Comparison of ENCODE assay signal across 8 cellular contexts in the genomic region with DNA sequence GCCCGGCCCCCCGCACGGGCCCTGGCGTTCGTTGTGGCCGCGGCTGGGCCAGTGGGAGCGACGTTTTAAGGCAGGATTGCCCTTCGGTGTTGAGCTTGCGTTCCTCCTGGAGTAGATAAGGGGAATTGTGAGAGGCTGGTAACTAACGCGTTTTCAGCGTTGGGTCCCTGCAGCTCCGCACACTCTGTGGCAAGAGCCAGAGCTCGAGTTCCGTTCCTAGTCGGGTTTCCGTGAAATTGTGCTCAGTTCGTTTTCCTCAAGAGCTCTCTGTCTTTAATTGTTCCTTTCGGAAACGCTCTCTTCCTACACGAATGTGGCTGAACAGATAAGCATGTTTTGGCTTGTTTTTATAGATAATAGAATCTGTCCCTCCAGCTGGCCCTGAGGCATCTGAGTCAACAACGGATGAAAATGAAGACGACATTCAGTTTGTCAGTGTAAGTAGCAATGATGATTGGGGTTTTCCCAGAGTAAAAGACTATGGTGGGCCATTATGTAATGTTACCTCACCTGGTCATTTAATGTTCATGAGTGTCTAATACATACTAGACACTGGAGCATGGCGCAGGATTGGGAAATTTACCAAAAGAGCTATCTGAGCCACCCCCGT. TPM values are rescaled to one million over a fixed set of nuclear protein-coding genes. Genes with fewer than 3 reads are reported as not detected.
DNase-seq lines count a peak whose midpoint lies in the region; ATAC-seq, FAIRE-seq and TF ChIP-seq lines count a peak whose summit lies in the region.
"Not testable (repeated sequence)": the region's sequence is repeated elsewhere in the genome, so short reads cannot be mapped to it uniquely, and the experiment has no call there.

No MANE protein-coding gene starts in this region.

- peak; percentile 8 for ATAC-seq in GM19372 (IDR thresholded peaks at IDR 0.05; ENCODE audit: low read depth, unreplicated experiment)
- peak; percentile 15 for ATAC-seq in HG02759 (IDR thresholded peaks at IDR 0.05; ENCODE audit: unreplicated experiment)
- peak; percentile 5 for ATAC-seq in HG03432 (IDR thresholded peaks at IDR 0.05; ENCODE audit: unreplicated experiment)
- peak; percentile 30 for ATAC-seq in left lobe of liver

- not testable (repeated sequence) for H3K27me3 Mint-ChIP-seq in CD4-positive, alpha-beta memory T cell

- intact Hi-C loops in CD4-positive, alpha-beta memory T cell (cut with micrococcal nuclease) = loop anchor here (1.0 to 5.0 kb wide), 2 partner anchors 82 to 872 kb away; a partner anchor contains a TSS

- peaks cover 37% of the 10 kb centered on the region for H3K4me1 ChIP-seq in CD4-positive, alpha-beta memory T cell (ENCODE audit: insufficient read depth, low read length)
- H3K4me1 ChIP-seq in smooth muscle cell (ENCODE audit: low read depth) = peaks cover 35% of the 10 kb centered on the region

- peaks cover 13 to 26% of the 10 kb centered on the region in 2 donors for H3K36me3 Mint-ChIP-seq in CD4-positive, alpha-beta memory T cell

- H3K9me3 ChIP-seq in CD4-positive, alpha-beta memory T cell (ENCODE audit: control insufficient read depth in 1 of 2, low read length in 2 of 2); smooth muscle cell (replicated peaks; ENCODE audit: low read depth): not testable (repeated sequence)

- H3K9me3 Mint-ChIP-seq in CD4-positive, alpha-beta memory T cell = not testable (repeated sequence)

- not testable (repeated sequence) for H3K36me3 ChIP-seq in CD4-positive, alpha-beta memory T cell (ENCODE audit: insufficient read depth, low read length); bronchial epithelial cell (ENCODE audit: control insufficient read depth, insufficient read depth, low read length); smooth muscle cell (ENCODE audit: low read depth)

- peaks cover 43% of the 10 kb centered on the region for H3K79me2 ChIP-seq in smooth muscle cell (ENCODE audit: low read depth)

- not testable (repeated sequence) for TF ChIP-seq CTCF in VCaP (conservative IDR thresholded peaks at IDR 0.05); bronchial epithelial cell (IDR thresholded peaks at IDR 0.05; ENCODE audit: insufficient read depth, low read length, severe bottlenecking); smooth muscle cell (IDR thresholded peaks at IDR 0.05; ENCODE audit: borderline replicate concordance, insufficient read depth, poor library complexity, severe bottlenecking)

- WGBS in smooth muscle cell (ENCODE audit: low lambda C conversion rate) = no CpG with 5 or more reads among the region's 27 CpGs

- H3F3A ChIP-seq in smooth muscle cell (ENCODE audit: low read depth) = not testable (repeated sequence)

- H2AFZ ChIP-seq in smooth muscle cell (ENCODE audit: low read depth) = not testable (repeated sequence)

- not testable (repeated sequence) for H3K27ac Mint-ChIP-seq in CD4-positive, alpha-beta memory T cell

- not testable (repeated sequence) for H3K9ac ChIP-seq in smooth muscle cell (ENCODE audit: low read depth)

- H4K20me1 ChIP-seq in smooth muscle cell (ENCODE audit: low read depth) = peaks cover 43% of the 10 kb centered on the region

- H3K4me1 Mint-ChIP-seq in CD4-positive, alpha-beta memory T cell = peaks cover 25 to 41% (median 32%) of the 10 kb centered on the region in 4 donors

- DNase-seq in CD4-positive, alpha-beta memory T cell; bronchial epithelial cell (ENCODE audit: low read depth); left lobe of liver (ENCODE audit: low spot score); smooth muscle cell (lab: John Stamatoyannopoulos, UW; ENCODE audit: unreplicated experiment): not testable (repeated sequence)

- peak overlapping the region in 3 of 8 donors; percentile 85 to 91 (median 90) for H3K4me3 Mint-ChIP-seq in CD4-positive, alpha-beta memory T cell

- not testable (repeated sequence) for H3K27me3 ChIP-seq in CD4-positive, alpha-beta memory T cell (ENCODE audit: insufficient read depth, low read length); bronchial epithelial cell (ENCODE audit: control insufficient read depth, insufficient read depth, low read length); smooth muscle cell (ENCODE audit: low read depth)

- FAIRE-seq in bronchial epithelial cell (lab: Jason Lieb, UNC) = peak; percentile 47

- peak overlapping the region; percentile 60 for H3K27ac ChIP-seq in CD4-positive, alpha-beta memory T cell (ENCODE audit: low read depth, low read length)
- peak overlapping the region; percentile 67 for H3K27ac ChIP-seq in VCaP
- not testable (repeated sequence) for H3K27ac ChIP-seq in smooth muscle cell (ENCODE audit: low read depth)

- peak overlapping the region in 1 of 2 donors; percentile 60 for H3K4me3 ChIP-seq in CD4-positive, alpha-beta memory T cell (ENCODE audit: low read length in 2 of 2)
- H3K4me3 ChIP-seq in bronchial epithelial cell (ENCODE audit: low read depth, low read length) = not testable (repeated sequence)
- H3K4me3 ChIP-seq in smooth muscle cell = peak overlapping the region; percentile 61

- CTCF ChIA-PET in CD4-positive, alpha-beta memory T cell (lab: Charles Lee; ENCODE audit: partially characterized antibody) = not testable (repeated sequence)

- not testable (repeated sequence) for H3K4me2 ChIP-seq in smooth muscle cell

- POLR2A ChIA-PET in CD4-positive, alpha-beta memory T cell (lab: Charles Lee; ENCODE audit: partially characterized antibody) = not testable (repeated sequence)

RNA-seq across cellular contexts. Expression of a gene that starts 0.6 kb away (rescaled TPM):
- 10 to 100 TPM; 83.0 to 97.7 TPM for total RNA-seq in CD4-positive, alpha-beta memory T cell
- 10 to 100 TPM; 26.1 to 26.4 TPM for polyA plus RNA-seq in CD4-positive, alpha-beta memory T cell
- total RNA-seq in bronchial epithelial cell (51.6 and 52.4 TPM in 2 replicates), left lobe of liver (19.3 TPM), smooth muscle cell (76.5 and 87.8 TPM in 2 replicates)
- polyA plus RNA-seq in smooth muscle cell = 21.1 and 23.6 TPM in 2 replicates

RNA-seq across cellular contexts. Expression of a gene that starts 44.1 kb away (rescaled TPM):
- 10 to 100 TPM; 20.4 to 20.7 TPM for total RNA-seq in CD4-positive, alpha-beta memory T cell
- 10 to 100 TPM in 1 of 2 donors, 1 to 10 TPM in 1; 4.9 to 10.4 TPM for polyA plus RNA-seq in CD4-positive, alpha-beta memory T cell
- total RNA-seq in bronchial epithelial cell (4.1 and 4.5 TPM in 2 replicates), left lobe of liver (4.9 TPM), smooth muscle cell (13.1 and 19.7 TPM in 2 replicates)
- 10.1 and 14.7 TPM in 2 replicates for polyA plus RNA-seq in smooth muscle cell
